1 cellular context compared by ENCODE assay signal in the genomic region with DNA sequence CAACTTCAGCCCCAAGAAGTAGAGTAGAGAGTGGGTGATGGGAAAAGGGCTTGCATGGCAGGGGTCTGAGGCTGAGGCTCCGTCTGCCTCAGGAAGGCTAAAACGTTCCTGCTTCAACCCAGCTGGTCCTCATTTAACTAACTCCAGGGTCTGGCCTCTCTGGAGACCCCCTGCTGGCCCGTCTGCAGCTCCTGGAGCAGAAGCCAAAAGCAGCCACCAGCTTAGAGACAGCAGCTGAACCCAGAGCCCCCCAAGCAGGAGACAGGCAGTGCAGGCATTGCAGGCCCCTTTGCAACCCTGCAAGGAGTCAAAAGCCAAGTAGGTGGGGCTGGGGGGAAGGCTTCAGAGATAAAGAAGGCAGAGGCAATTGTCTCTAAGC.
TF ChIP-seq lines count a peak whose summit lies in the region.

No MANE protein-coding gene starts in this region.

TF ChIP-seq in IMR-90, 13 proteins besides CTCF, POLR2A, EP300 and RAD21:
- no peak for TF ChIP-seq CEBPB (IDR thresholded peaks at IDR 0.05; ENCODE audit: low read depth, low read length)
